In the genomic region with DNA sequence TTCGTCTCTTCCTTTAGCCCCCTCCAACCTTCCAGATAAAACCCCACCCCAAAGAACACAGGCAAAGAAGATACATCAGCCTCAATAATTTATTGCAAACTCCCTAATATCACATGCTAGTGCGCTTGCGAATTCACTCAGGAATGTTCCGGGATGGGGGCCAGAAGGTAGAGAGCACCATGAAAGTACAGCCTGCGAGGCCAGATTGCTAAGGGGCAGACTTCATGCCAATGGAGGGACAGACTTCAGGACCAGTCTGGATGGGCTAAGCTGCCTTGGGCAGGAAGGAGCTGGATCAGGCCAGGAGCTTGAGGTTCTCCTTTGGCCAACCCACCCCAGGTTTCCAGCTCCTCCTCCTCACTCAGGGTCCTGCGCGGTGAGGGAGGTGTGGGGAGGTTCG, we compare ENCODE assay signal across 25 cellular contexts. TPM values are rescaled to one million over a fixed set of nuclear protein-coding genes. Genes with fewer than 3 reads are reported as not detected.
DNase-seq lines count a peak whose midpoint lies in the region; ATAC-seq and TF ChIP-seq lines count a peak whose summit lies in the region.
"Had no signal": no experiment of that assay in that cellular context is flagged by ENCODE, and none has a peak within 500 bp of the region (broad histone marks: within the 10 kb centered on the region; RNA-seq: fewer than 3 reads in every experiment).

No MANE protein-coding gene starts in this region.

- no peak overlapping the region for H3K9ac ChIP-seq in subcutaneous abdominal adipose tissue (ENCODE audit: low read length in 5 of 5)
- H3K9ac ChIP-seq: BLaER1 treated with 17β-estradiol and CSF1 and Interleukin-3, amounts not matched to agents 10 nM and 100 nM; neural progenitor cell had no signal

- H3K4me1 ChIP-seq in lung (ENCODE audit: control insufficient read depth in 2 of 2, insufficient read depth in 2 of 2, low read length in 2 of 2) (peaks cover 0 to 4% of the 10 kb centered on the region in 2 donors), subcutaneous abdominal adipose tissue (ENCODE audit: control insufficient read depth in 5 of 5, insufficient read depth in 5 of 5, low read length in 5 of 5) (peaks cover 0 to 69% (median 47%) of the 10 kb centered on the region in 5 donors)

- H3K9me3 ChIP-seq in lung (ENCODE audit: control insufficient read depth in 2 of 2, insufficient read depth in 1 of 2, low read length in 1 of 2) (no peaks in the 10 kb centered on the region), subcutaneous abdominal adipose tissue (ENCODE audit: control insufficient read depth in 5 of 5, low read length in 5 of 5) (no peaks in the 10 kb centered on the region)
- H3K9me3 ChIP-seq: BLaER1 treated with 17β-estradiol and CSF1 and Interleukin-3, amounts not matched to agents 10 nM and 100 nM; tibial nerve had no signal

- TF ChIP-seq CTCF in cardiac fibroblast (IDR thresholded peaks at IDR 0.05; ENCODE audit: low read depth, low read length) (no peak), lung (IDR thresholded peaks at IDR 0.05; ENCODE audit: control extremely low read depth, extremely low read depth) (no peak)

- ATAC-seq in lung (ENCODE audit: insufficient read depth, low FRiP score) = no peak
- no peak for ATAC-seq in GM18867 (IDR thresholded peaks at IDR 0.05; ENCODE audit: unreplicated experiment)
- ATAC-seq: activated CD8-positive, alpha-beta memory T cell treated with anti-CD3 and anti-CD28 coated beads, Interleukin-2, amount 10 ng/mL, durations not matched to agents 7 days and 5 days; foreskin keratinocyte had no signal

- H3K36me3 ChIP-seq in lung (ENCODE audit: control insufficient read depth in 2 of 2, insufficient read depth in 2 of 2, low read length in 2 of 2) (no peaks in the 10 kb centered on the region), subcutaneous abdominal adipose tissue (ENCODE audit: control insufficient read depth in 5 of 5, insufficient read depth in 5 of 5, low read length in 5 of 5) (peaks cover 0 to 37% (median 23%) of the 10 kb centered on the region in 5 donors)
- H3K36me3 ChIP-seq: BLaER1 treated with 17β-estradiol and CSF1 and Interleukin-3, amounts not matched to agents 10 nM and 100 nM; neural progenitor cell; tibial nerve had no signal

- no peak overlapping the region for H3K27ac ChIP-seq in lung (ENCODE audit: low read depth in 1 of 2, low read length in 1 of 2)
- H3K27ac ChIP-seq in subcutaneous abdominal adipose tissue (ENCODE audit: low read depth, low read length) = peak overlapping the region; percentile 2
- H3K27ac ChIP-seq: BLaER1 treated with 17β-estradiol and CSF1 and Interleukin-3, amounts not matched to agents 10 nM and 100 nM; foreskin keratinocyte; neural progenitor cell had no signal

- DNase-seq in EH (ENCODE audit: low read depth) (peak; percentile 51), cardiac fibroblast (ENCODE audit: low read depth in 2 of 2) (peak; percentile 38 to 68), lung (ENCODE audit: low spot score) (peak; percentile 74), KG1 (lab: John Stamatoyannopoulos, UW) (no peak), NCI-H524 (lab: John Stamatoyannopoulos, UW) (no peak), NCI-H1092 (lab: John Stamatoyannopoulos, UW) (no peak)
- DNase-seq: activated CD4-positive, alpha-beta T cell treated with anti-CD3 and anti-CD28 coated beads for 4 hours; activated CD8-positive, alpha-beta memory T cell treated with anti-CD3 and anti-CD28 coated beads, Interleukin-2, amount 10 ng/mL, durations not matched to agents 7 days and 5 days; amniotic stem cell; endodermal cell; GOT3; Kasumi-1; midbrain; NCI-H69; Right ventricle myocardium superior; SW 1271 had no signal

- H3K27me3 ChIP-seq in lung (ENCODE audit: control insufficient read depth, insufficient read depth) = no peaks in the 10 kb centered on the region
- H3K27me3 ChIP-seq in subcutaneous abdominal adipose tissue (ENCODE audit: control insufficient read depth in 5 of 5, insufficient read depth in 4 of 5, low read length in 5 of 5) = no peaks in the 10 kb centered on the region
- H3K27me3 ChIP-seq: tibial nerve had no signal

- WGBS in lung, 2 donors = 76 to 93% methylated on average over 8 of the region's 8 CpGs

- H3K4me3 ChIP-seq in cardiac fibroblast (replicated peaks in 1 of 2; ENCODE audit: low read depth in 2 of 2, low read length in 2 of 2) (no peak overlapping the region), lung (no peak overlapping the region), subcutaneous abdominal adipose tissue (ENCODE audit: low read depth in 1 of 5, low read length in 5 of 5) (no peak overlapping the region)
- H3K4me3 ChIP-seq: BLaER1 treated with 17β-estradiol and CSF1 and Interleukin-3, amounts not matched to agents 10 nM and 100 nM; neural progenitor cell; tibial nerve had no signal

RNA-seq across cellular contexts. Expression of gene CIDEC, which starts 13.4 kb away (rescaled TPM):
- not detected for total RNA-seq in lung
- polyA plus RNA-seq in lung = under 1 TPM in 1 of 2 donors, not detected in 1; 0.08 TPM
- total RNA-seq: A172; activated CD8-positive, alpha-beta memory T cell treated with anti-CD3 and anti-CD28 coated beads, Interleukin-2, amount 10 ng/mL, durations not matched to agents 7 days and 5 days; chondrocyte; endodermal cell; foreskin keratinocyte; OCI-LY7 had no signal

RNA-seq across cellular contexts. Expression of gene RPUSD3, which starts 22.8 kb away (rescaled TPM):
- total RNA-seq in lung = 10 to 100 TPM; 16.3 to 34.9 TPM
- 10 to 100 TPM; 25.7 to 26.8 TPM for polyA plus RNA-seq in lung

RNA-seq across cellular contexts. Expression of gene JAGN1, which starts 23.8 kb away (rescaled TPM):
- total RNA-seq in lung = 10 to 100 TPM; 20.7 to 28.7 TPM
- polyA plus RNA-seq in lung = 10 to 100 TPM; 41.0 to 43.7 TPM

RNA-seq across cellular contexts. Expression of gene IL17RE, which starts 36.0 kb away (rescaled TPM):
- 10 to 100 TPM; 11.3 to 22.9 TPM for total RNA-seq in lung
- polyA plus RNA-seq in lung = 10 to 100 TPM in 1 of 2 donors, 1 to 10 TPM in 1; 7.0 to 26.1 TPM

RNA-seq across cellular contexts. Expression of gene IL17RC, which starts 50.3 kb away (rescaled TPM):
- total RNA-seq in lung = 10 to 100 TPM; 31.7 to 35.4 TPM
- 10 to 100 TPM; 20.5 to 39.8 TPM for polyA plus RNA-seq in lung

Comparison
In these comparisons a context has a peak if more than half of its experiments do, and no peak if none do; other contexts are left out.
1. DNase-seq: peak in EH (single experiment), cardiac fibroblast (2 of 2) and lung (single experiment); none in KG1 (single experiment), NCI-H524 (0 of 2) and NCI-H1092 (single experiment).